8 cellular contexts compared by ENCODE assay signal in genomic region chr18:76450912-76451421, GRCh38. TPM values are rescaled to one million over a fixed set of nuclear protein-coding genes. Genes with fewer than 3 reads are reported as not detected.
DNase-seq lines count a peak whose midpoint lies in the region; ATAC-seq and TF ChIP-seq lines count a peak whose summit lies in the region.

No MANE protein-coding gene starts in this region.

- H3K27ac ChIP-seq in osteoblast (ENCODE audit: low read depth, low read length) = peak overlapping the region; percentile 98

- peaks cover 11% of the 10 kb centered on the region for H3K4me1 Mint-ChIP-seq in activated CD4-positive, alpha-beta T cell treated with anti-CD3 and anti-CD28 coated beads, Interleukin-2, amount 10 ng/mL, durations not matched to agents 24 days and 14 days
- H3K4me1 Mint-ChIP-seq in activated naive CD8-positive, alpha-beta T cell (ENCODE audit: low read depth) = peaks cover 62% of the 10 kb centered on the region

- no peak for DNase-seq in activated CD4-positive, alpha-beta T cell treated with anti-CD3 and anti-CD28 coated beads, Interleukin-2, amount 10 ng/mL, durations not matched to agents 24 days and 14 days
- DNase-seq in activated CD4-positive, alpha-beta T cell treated with anti-CD3 and anti-CD28 coated beads, Interleukin-2, amount 50 U/mL, for 4 hours = no peak
- DNase-seq in Kasumi-1 (lab: John Stamatoyannopoulos, UW) (peak; percentile 72 to 75), Right ventricle myocardium superior (peak; percentile 76), osteoblast (ENCODE audit: insufficient read length, low spot score, missing footprints) (peak; percentile 89), SW 1271 (lab: John Stamatoyannopoulos, UW) (no peak)

- H3K4me3 ChIP-seq in osteoblast (ENCODE audit: insufficient read depth, low read length) = peak overlapping the region; percentile 74

- H3K4me2 ChIP-seq in osteoblast (ENCODE audit: insufficient read depth, low read length) = peak overlapping the region; percentile 94

- no peaks in the 10 kb centered on the region for H3K36me3 ChIP-seq in osteoblast (ENCODE audit: insufficient read depth, low read length)

- H3K79me2 ChIP-seq in osteoblast (ENCODE audit: insufficient read depth, low read length) = peaks cover 84% of the 10 kb centered on the region

- ATAC-seq in Right ventricle myocardium superior (ENCODE audit: poor library complexity) (peak; percentile 76), HG03442 (IDR thresholded peaks at IDR 0.05; ENCODE audit: unreplicated experiment) (no peak)

- no peaks in the 10 kb centered on the region for H4K20me1 ChIP-seq in osteoblast (ENCODE audit: insufficient read depth, low read length)

- no peaks in the 10 kb centered on the region for H3K36me3 Mint-ChIP-seq in activated CD4-positive, alpha-beta T cell treated with anti-CD3 and anti-CD28 coated beads, Interleukin-2, amount 10 ng/mL, durations not matched to agents 24 days and 14 days (ENCODE audit: low read depth)
- no peaks in the 10 kb centered on the region for H3K36me3 Mint-ChIP-seq in activated naive CD8-positive, alpha-beta T cell

- H2AFZ ChIP-seq in osteoblast (ENCODE audit: low read length) = peak overlapping the region; percentile 87

- H3K27me3 Mint-ChIP-seq in activated CD4-positive, alpha-beta T cell treated with anti-CD3 and anti-CD28 coated beads, Interleukin-2, amount 10 ng/mL, durations not matched to agents 24 days and 14 days = peaks cover 43% of the 10 kb centered on the region
- H3K27me3 Mint-ChIP-seq in activated naive CD8-positive, alpha-beta T cell = no peaks in the 10 kb centered on the region

- peak overlapping the region; percentile 81 for H3K4me3 Mint-ChIP-seq in activated CD4-positive, alpha-beta T cell treated with anti-CD3 and anti-CD28 coated beads, Interleukin-2, amount 10 ng/mL, durations not matched to agents 24 days and 14 days
- peak overlapping the region; percentile 92 for H3K4me3 Mint-ChIP-seq in activated naive CD8-positive, alpha-beta T cell

- no peaks in the 10 kb centered on the region for H3K27me3 ChIP-seq in osteoblast (ENCODE audit: insufficient read depth, low read length)

- intact Hi-C loops in activated CD4-positive, alpha-beta T cell treated with anti-CD3 and anti-CD28 coated beads, Interleukin-2, amount 10 ng/mL, durations not matched to agents 24 days and 14 days (cut with micrococcal nuclease) = no loop called here
- intact Hi-C loops in Right ventricle myocardium superior (cut with DNase I) = loop anchor here (5.0 kb wide), 1 partner anchor 41 kb away; no protein-coding TSS in a partner anchor

- peaks cover 51% of the 10 kb centered on the region for H3K4me1 ChIP-seq in osteoblast (ENCODE audit: insufficient read depth, low read length)

- no peak overlapping the region for H3K27ac Mint-ChIP-seq in activated CD4-positive, alpha-beta T cell treated with anti-CD3 and anti-CD28 coated beads, Interleukin-2, amount 10 ng/mL, durations not matched to agents 24 days and 14 days
- H3K27ac Mint-ChIP-seq in activated naive CD8-positive, alpha-beta T cell = peak overlapping the region; percentile 58

- TF ChIP-seq CTCF in osteoblast (IDR thresholded peaks at IDR 0.05; ENCODE audit: extremely low read depth, low read depth, low read length) = no peak

- no peaks in the 10 kb centered on the region for H3K9me3 Mint-ChIP-seq in activated CD4-positive, alpha-beta T cell treated with anti-CD3 and anti-CD28 coated beads, Interleukin-2, amount 10 ng/mL, durations not matched to agents 24 days and 14 days
- H3K9me3 Mint-ChIP-seq in activated naive CD8-positive, alpha-beta T cell (ENCODE audit: low read depth) = no peaks in the 10 kb centered on the region

- no peaks in the 10 kb centered on the region for H3K9me3 ChIP-seq in osteoblast (ENCODE audit: low read depth, low read length)

RNA-seq across cellular contexts. Expression of gene ZNF516, which starts 44.1 kb away (rescaled TPM):
- 0.85 and 1.6 TPM in 2 replicates for total RNA-seq in activated CD4-positive, alpha-beta T cell treated with anti-CD3 and anti-CD28 coated beads, Interleukin-2, amount 10 ng/mL, durations not matched to agents 24 days and 14 days
- 12.6 TPM for total RNA-seq in Right ventricle myocardium superior
- 16.3 and 17.7 TPM in 2 replicates for total RNA-seq in osteoblast

Comparison
In these comparisons a context has a peak if more than half of its experiments do, and no peak if none do; other contexts are left out.
1. DNase-seq: peak in Kasumi-1 (2 of 2), Right ventricle myocardium superior (single experiment) and osteoblast (single experiment); none in activated CD4-positive, alpha-beta T cell treated with anti-CD3 and anti-CD28 coated beads, Interleukin-2, amount 10 ng/mL, durations not matched to agents 24 days and 14 days (single experiment), activated CD4-positive, alpha-beta T cell treated with anti-CD3 and anti-CD28 coated beads, Interleukin-2, amount 50 U/mL, for 4 hours (0 of 2) and SW 1271 (0 of 2).